1 cellular context compared by ENCODE assay signal in the genomic region with DNA sequence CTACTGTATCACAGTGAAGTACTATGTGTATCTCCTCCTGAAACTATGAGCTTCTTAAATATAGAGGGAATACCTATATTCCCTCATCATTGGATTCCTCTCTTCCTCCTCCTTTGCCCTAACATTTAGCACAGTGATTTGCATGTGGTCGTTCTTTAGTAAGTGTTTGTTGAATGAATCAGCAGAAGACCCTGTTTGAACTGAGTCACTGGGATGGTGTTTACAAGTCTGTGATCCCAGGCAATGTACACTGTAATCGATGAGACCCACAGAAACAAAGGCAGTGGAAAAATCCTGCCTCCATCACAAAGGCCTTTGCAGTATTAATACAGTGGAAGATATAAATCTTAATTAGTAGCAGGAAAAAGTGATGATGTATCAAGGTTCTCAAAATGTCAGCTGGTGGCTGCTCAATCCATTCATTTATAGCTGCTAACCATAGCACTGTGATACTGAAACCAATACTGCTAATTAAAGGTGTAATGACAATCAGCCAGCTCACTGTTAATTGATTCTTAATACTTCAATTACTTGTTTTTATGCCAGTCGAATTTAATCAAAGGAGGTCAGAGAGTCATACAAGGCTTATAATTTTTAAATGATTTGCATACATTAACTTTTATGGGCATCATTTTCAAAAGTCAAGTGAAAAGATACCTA.
TF ChIP-seq lines count a peak whose summit lies in the region.

No MANE protein-coding gene starts in this region.

TF ChIP-seq in IMR-90, 13 proteins besides CTCF, POLR2A, EP300 and RAD21 (continued from another document):
- TF ChIP-seq ELK1 (IDR thresholded peaks at IDR 0.05; ENCODE audit: borderline replicate concordance, low read depth, low read length) (no peak), SMC3 (IDR thresholded peaks at IDR 0.05; ENCODE audit: low read depth, low read length) (no peak)
